In the genomic region with DNA sequence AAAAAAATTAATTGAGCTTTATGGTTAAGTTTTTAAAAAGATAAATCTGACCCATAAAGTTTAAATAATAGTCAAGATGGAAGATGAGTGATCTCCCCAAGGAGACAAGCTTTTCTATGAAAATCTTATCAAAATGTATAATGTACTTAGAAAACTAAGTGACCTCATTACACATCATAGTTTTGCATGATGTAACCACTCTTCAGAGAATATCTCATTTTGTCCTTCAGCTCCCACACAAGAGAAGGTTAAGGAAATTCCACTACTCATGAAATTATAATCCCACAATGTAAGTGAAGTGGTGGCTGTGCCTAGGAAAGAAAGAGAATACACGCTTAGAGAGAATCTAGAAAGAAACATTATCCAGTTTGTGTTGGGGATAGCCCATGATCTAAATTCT, we compare ENCODE assay signal across 1 cellular context.
TF ChIP-seq lines count a peak whose summit lies in the region.

No MANE protein-coding gene starts in this region.

TF ChIP-seq in HepG2, 621 proteins besides CTCF, POLR2A, EP300 and RAD21:
- TF ChIP-seq RFX3 (CRISPR knock-in tag; IDR thresholded peaks at IDR 0.05) (no peak), ATF7 (IDR thresholded peaks at IDR 0.05) (peak; percentile 73), ATF7 (CRISPR knock-in tag; IDR thresholded peaks at IDR 0.05) (no peak)
